In the genomic region with DNA sequence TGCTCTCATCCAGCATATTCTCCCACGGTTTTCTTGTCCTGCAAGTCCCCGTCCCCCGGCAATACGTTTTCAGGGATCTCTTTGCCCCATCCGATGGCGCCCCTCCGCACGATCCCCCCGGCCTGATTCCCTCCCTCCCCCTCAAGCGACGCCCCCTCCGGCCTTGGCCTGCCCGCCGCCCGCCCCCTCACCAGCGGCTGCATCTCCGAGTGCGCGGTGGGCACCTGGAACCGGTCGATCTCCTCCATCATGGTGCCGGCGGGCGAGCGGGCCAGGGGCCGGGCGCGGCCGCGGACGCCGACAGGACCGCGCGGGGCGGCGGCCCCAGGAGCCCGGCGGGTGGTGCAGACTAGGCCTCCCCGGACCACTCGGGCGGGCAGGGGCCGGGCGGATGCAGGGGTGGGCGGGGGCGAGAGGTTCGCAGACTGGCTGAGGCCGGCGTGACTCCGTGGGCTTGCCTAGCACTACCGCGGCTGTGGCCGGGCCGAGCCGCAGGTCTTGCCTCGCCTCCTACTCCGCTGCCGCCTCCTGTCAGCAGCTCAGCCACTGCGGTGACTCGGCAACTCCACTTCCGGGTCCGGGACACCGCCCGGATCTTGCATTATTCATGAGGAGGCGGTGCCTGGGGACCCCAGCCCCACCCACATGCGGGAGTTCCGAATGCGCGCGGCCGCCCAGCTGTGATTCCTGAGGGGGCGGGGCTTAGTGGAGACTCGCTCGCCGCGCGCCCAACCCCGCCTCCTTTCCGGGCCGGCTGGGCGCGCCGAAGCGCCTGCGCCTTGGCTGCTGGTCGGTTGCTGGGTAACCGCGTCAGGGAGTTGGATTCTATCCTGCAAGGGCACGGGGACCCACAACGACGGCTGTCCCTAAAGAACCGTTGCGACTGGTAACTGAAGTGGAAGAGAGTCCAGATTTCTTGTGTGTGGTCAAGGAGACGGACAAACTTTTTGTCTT, we compare ENCODE assay signal across 8 cellular contexts. TPM values are rescaled to one million over a fixed set of nuclear protein-coding genes. Genes with fewer than 3 reads are reported as not detected.
A peak's percentile ranks its signal among the peaks of the same experiment; 100 is the strongest.
DNase-seq lines count a peak whose midpoint lies in the region; ATAC-seq lines count a peak whose summit lies in the region.

Gene DNAI1, plus strand, starts transcription at position 793 of the 954 bp plus-strand sequence. CDS start 201 bp downstream, outside the sequence.
Gene FAM219A, minus strand, starts transcription at position 558 of the 954 bp plus-strand sequence. Its CDS starts 307 bp downstream, at position 251.

- H3K27me3 ChIP-seq in rectal smooth muscle tissue (ENCODE audit: control insufficient read depth, insufficient read depth, low read length) (peaks cover 3% of the 10 kb centered on the region), aorta (ENCODE audit: control insufficient read depth in 1 of 2, insufficient read depth in 2 of 2, low read length in 1 of 2) (no peaks in the 10 kb centered on the region)

- peak within 1 kb of the TSS; percentile 61 for H3K9ac ChIP-seq in rectal smooth muscle tissue (ENCODE audit: low read length)

- peaks cover 5% of the 10 kb centered on the region for H3K4me1 ChIP-seq in rectal smooth muscle tissue (ENCODE audit: control insufficient read depth, insufficient read depth, low read length)
- no peaks in the 10 kb centered on the region for H3K4me1 ChIP-seq in aorta (ENCODE audit: control insufficient read depth in 1 of 2, insufficient read depth in 2 of 2, low read length in 2 of 2)

- intact Hi-C loops in aorta (cut with DNase I): loop anchor here (5.0 kb wide), 3 partner anchors 44 to 139 kb away; partner anchors contain the start of gene ENHO (in 1 of the 2)

- DNase-seq in NCI-H2029 treated with DMSO at 0.1 percent for 48 hours (lab: John Stamatoyannopoulos, UW) (peak; percentile 86), T1000 (lab: John Stamatoyannopoulos, UW) (peak; percentile 95), astrocyte of the hippocampus (ENCODE audit: low read depth, low spot score) (peak; percentile 100), hepatic stellate cell (ENCODE audit: low spot score) (peak; percentile 97), aorta (peak; percentile 99)

- peak within 1 kb of the TSS; percentile 54 for H3K27ac ChIP-seq in rectal smooth muscle tissue (ENCODE audit: low read depth, low read length)
- H3K27ac ChIP-seq in aorta (ENCODE audit: low read depth in 1 of 2, low read length in 2 of 2): peak within 1 kb of the TSS in 1 of 2 donors; percentile 32

- no peaks in the 10 kb centered on the region for H3K36me3 ChIP-seq in rectal smooth muscle tissue (ENCODE audit: control insufficient read depth, insufficient read depth, low read length)
- H3K36me3 ChIP-seq in aorta (ENCODE audit: control insufficient read depth in 1 of 2, insufficient read depth in 2 of 2, low read length in 1 of 2): no peaks in the 10 kb centered on the region

- peak within 1 kb of the TSS; percentile 87 for H3K4me3 ChIP-seq in rectal smooth muscle tissue (ENCODE audit: low read length)
- H3K4me3 ChIP-seq in aorta (ENCODE audit: low read length in 2 of 2): peak within 1 kb of the TSS; percentile 88

- no peaks in the 10 kb centered on the region for H3K9me3 ChIP-seq in aorta (ENCODE audit: control insufficient read depth, low read length)

- ATAC-seq in GM18511 (IDR thresholded peaks at IDR 0.05; ENCODE audit: unreplicated experiment) (peak; percentile 99), HG03025 (IDR thresholded peaks at IDR 0.05; ENCODE audit: low FRiP score, unreplicated experiment) (peak; percentile 96), aorta (ENCODE audit: low FRiP score) (peak; percentile 98)

- WGBS in aorta, 2 donors: 1% methylated on average over 81 to 94 of the region's 94 CpGs

RNA-seq across cellular contexts. Expression of gene DNAI1, which starts in this region (rescaled TPM):
- not detected for total RNA-seq in aorta
- not detected for polyA plus RNA-seq in aorta

RNA-seq across cellular contexts. Expression of gene FAM219A, which starts in this region (rescaled TPM):
- 10 to 100 TPM; 43.9 to 48.0 TPM for total RNA-seq in aorta
- 10 to 100 TPM; 10.1 to 10.6 TPM for polyA plus RNA-seq in aorta
